1 cellular context compared by ENCODE assay signal in the genomic region with DNA sequence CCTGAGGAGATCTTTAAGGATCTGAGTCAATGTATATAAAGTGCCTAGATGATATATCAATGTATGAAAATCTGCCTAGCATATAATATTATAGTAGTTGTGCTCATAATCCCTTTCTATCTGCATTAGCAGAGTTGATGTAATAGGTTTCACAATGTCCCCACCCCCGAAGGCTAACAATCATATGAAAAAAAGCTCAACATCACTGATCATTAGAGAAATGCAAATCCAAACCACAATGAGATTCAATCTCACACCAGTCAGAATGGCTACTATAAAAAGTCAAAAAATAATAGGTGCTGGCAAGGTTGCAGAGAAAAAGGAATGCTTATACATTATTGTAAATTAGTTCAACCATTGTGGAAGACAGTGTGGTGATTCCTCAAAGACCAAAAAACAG.
TF ChIP-seq lines count a peak whose summit lies in the region.

No MANE protein-coding gene starts in this region.

TF ChIP-seq in GM12878, 131 proteins besides CTCF, POLR2A, EP300 and RAD21:
- TF ChIP-seq ATF7 (IDR thresholded peaks at IDR 0.05; ENCODE audit: low read depth) (peak; percentile 65; the same call in 1 of the 2 replicates), MTA2 (IDR thresholded peaks at IDR 0.05; ENCODE audit: low read depth) (peak; percentile 41; the same call in 1 of the 2 replicates), SMARCA5 (IDR thresholded peaks at IDR 0.05) (no peak)
